21 cellular contexts compared by ENCODE assay signal in the genomic region with DNA sequence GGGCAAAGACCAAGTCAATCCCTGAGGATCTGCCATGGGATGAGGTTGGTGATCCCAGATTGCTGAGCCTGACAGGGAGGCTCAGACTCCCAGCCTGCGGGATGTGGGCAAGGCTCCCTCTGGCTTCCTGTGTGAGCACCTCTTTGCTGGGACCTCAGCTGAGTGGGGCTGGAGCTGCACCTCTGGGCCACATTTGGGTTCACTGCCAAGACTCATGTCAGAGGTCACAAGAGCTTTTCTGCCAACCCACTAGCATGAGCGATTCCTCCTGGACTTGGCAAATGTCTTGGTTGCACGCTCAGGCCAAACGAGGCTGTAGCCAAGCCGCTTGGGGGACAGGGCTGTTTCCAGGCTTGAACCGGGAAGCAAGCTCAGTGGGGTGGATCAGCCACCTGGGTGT.
"Had no signal": no experiment of that assay in that cellular context is flagged by ENCODE, and none has a peak within 500 bp of the region (broad histone marks: within the 10 kb centered on the region; RNA-seq: fewer than 3 reads in every experiment).

No MANE protein-coding gene starts in this region.

- H3K4me1 ChIP-seq: SJCRH30 had no signal

- H3K4me3 ChIP-seq: SJCRH30 had no signal

- H3K27ac ChIP-seq: HL-60, RWPE1, SJCRH30 had no signal

- H3K36me3 ChIP-seq: SJCRH30 had no signal

- ATAC-seq: Panc1, SK-N-SH treated with all-trans-retinoic acid at 6 μM for 48 hours had no signal

- DNase-seq: Karpas-422, KG1, MM.1S, NCI-H1092 treated with DMSO at 0.1 percent for 48 hours, NCI-H1436, NCI-H187, NCI-H2029, NCI-H2081 treated with DMSO at 0.1 percent for 48 hours, NCI-H2171, NCI-H226, NCI-H446, NCI-H510A, NCI-H524 treated with DMSO at 0.1 percent for 48 hours, NCI-H69, NCI-H774, SHP77 treated with DMSO at 0.1 percent for 48 hours, SJCRH30 had no signal
